Comparison of ENCODE assay signal across 19 cellular contexts in the genomic region with DNA sequence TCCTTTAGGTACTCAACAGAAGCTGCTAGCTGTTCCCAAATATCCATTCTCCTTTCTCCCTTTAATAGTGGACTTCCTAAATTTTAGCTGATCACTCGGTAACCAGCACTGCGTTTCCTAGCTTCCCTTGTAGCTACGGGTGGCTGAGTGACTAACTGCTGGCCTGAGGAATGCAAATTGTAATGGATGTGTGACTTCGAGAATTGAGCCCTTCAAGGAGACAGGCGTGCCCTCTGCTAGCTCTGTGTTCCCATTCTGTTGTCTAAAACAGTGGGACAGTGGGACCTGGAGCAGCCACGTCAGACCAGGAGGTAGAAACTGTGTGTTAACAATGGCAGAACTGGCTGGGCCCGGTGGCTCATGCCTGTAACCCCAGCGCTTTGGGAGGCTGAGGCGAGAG. TPM values are rescaled to one million over a fixed set of nuclear protein-coding genes. Genes with fewer than 3 reads are reported as not detected.
DNase-seq lines count a peak whose midpoint lies in the region; ATAC-seq and TF ChIP-seq lines count a peak whose summit lies in the region.
"Had no signal": no experiment of that assay in that cellular context is flagged by ENCODE, and none has a peak within 500 bp of the region (broad histone marks: within the 10 kb centered on the region; RNA-seq: fewer than 3 reads in every experiment).

No MANE protein-coding gene starts in this region.

- no peak for TF ChIP-seq POLR2A in erythroblast (IDR thresholded peaks at IDR 0.05; ENCODE audit: low read length)

- no peak overlapping the region for H2BK5ac ChIP-seq in mesendoderm (ENCODE audit: low read length)

- H4K20me1 ChIP-seq in GM23338 (replicated peaks; ENCODE audit: insufficient read depth) = no peaks in the 10 kb centered on the region

- H3K18ac ChIP-seq in mesendoderm (ENCODE audit: low read length) = no peak overlapping the region

- H3K79me1 ChIP-seq in mesendoderm (ENCODE audit: low read length) = no peaks in the 10 kb centered on the region

- no peak overlapping the region for H3K56ac ChIP-seq in mesendoderm (ENCODE audit: low read length)

- H3K4me1 Mint-ChIP-seq in GM23338 (peaks cover 12% of the 10 kb centered on the region; the same call in 2 of the 3 replicates), T-helper 17 cell (peaks cover 4% of the 10 kb centered on the region), endodermal cell (peaks cover 7% of the 10 kb centered on the region)
- H3K4me1 Mint-ChIP-seq: B cell had no signal

- H3K4me2 ChIP-seq in GM23338 = no peak overlapping the region
- no peak overlapping the region for H3K4me2 ChIP-seq in mesendoderm (ENCODE audit: low read length)

- no peak overlapping the region for H2BK15ac ChIP-seq in mesendoderm (replicated peaks; ENCODE audit: low read depth)

- 85 to 86% methylated on average over 5 to 9 of the region's 9 CpGs for WGBS in endodermal cell (ENCODE audit: insufficient coverage in 1 of 2, insufficient read length in 1 of 2), 2 experiments
- WGBS in mesendoderm (ENCODE audit: extremely low coverage, insufficient coverage, low lambda C conversion rate) = no CpG with 5 or more reads among the region's 9 CpGs

- H3K27ac Mint-ChIP-seq in GM23338 (no peak overlapping the region), T-helper 17 cell (peak overlapping the region; percentile 81), endodermal cell (no peak overlapping the region)
- H3K27ac Mint-ChIP-seq: B cell, HFFc6 had no signal

- H3F3A ChIP-seq in GM23338 (replicated peaks; ENCODE audit: low read depth) = no peaks in the 10 kb centered on the region

- H2BK120ac ChIP-seq in mesendoderm (ENCODE audit: low read depth, low read length) = no peak overlapping the region

- DNase-seq in GM23338 (ENCODE audit: low spot score) = peak; percentile 23
- no peak for DNase-seq in T-helper 17 cell
- peak; percentile 56 for DNase-seq in endodermal cell
- peak; percentile 25 for DNase-seq in mesendoderm
- DNase-seq in T-helper 1 cell = no peak
- no peak for DNase-seq in HEK293T (ENCODE audit: extremely low spot score)
- DNase-seq in erythroblast (lab: John Stamatoyannopoulos, UW) = no peak
- DNase-seq in GDM1 (lab: John Stamatoyannopoulos, UW) = no peak
- DNase-seq: CD4-positive, alpha-beta memory T cell; DMS153; DND-41; GM23248; HFFc6 had no signal

- no peak overlapping the region for H2AK5ac ChIP-seq in mesendoderm (ENCODE audit: low read length)

- POLR2A ChIA-PET in HEK293T (lab: Yijun Ruan, JAX) = no interaction called here

- H3K4me1 ChIP-seq in GM23338 (ENCODE audit: insufficient read depth) (peaks cover 8% of the 10 kb centered on the region; the same call in 1 of the 2 replicates), endodermal cell (ENCODE audit: control insufficient read depth, insufficient read depth, low read length) (no peaks in the 10 kb centered on the region), mesendoderm (ENCODE audit: control insufficient read depth, low read depth, low read length) (no peaks in the 10 kb centered on the region)
- H3K4me1 ChIP-seq: HAP-1 had no signal

- TF ChIP-seq CTCF in GM23338 (conservative IDR thresholded peaks at IDR 0.05; ENCODE audit: low read depth in 2 of 2) (no peak), endodermal cell (conservative IDR thresholded peaks at IDR 0.05) (no peak)

- H3K27me3 ChIP-seq in GM23338 (ENCODE audit: insufficient read depth) (no peaks in the 10 kb centered on the region), endodermal cell (ENCODE audit: control insufficient read depth, insufficient read depth, low read length, poor library complexity, severe bottlenecking) (no peaks in the 10 kb centered on the region), mesendoderm (ENCODE audit: insufficient read depth, low read length, poor library complexity) (no peaks in the 10 kb centered on the region)

- H3K9me2 ChIP-seq in GM23338 (ENCODE audit: insufficient read depth) = no peaks in the 10 kb centered on the region

- CTCF ChIA-PET in HEK293T (lab: Yijun Ruan, JAX) = interaction anchor here (1.0 kb wide), 1 partner anchor 99 kb away, joined by 3 read pairs; no protein-coding TSS in a partner anchor

- peak; percentile 59 for ATAC-seq in GM23338
- ATAC-seq in T-helper 17 cell = no peak
- ATAC-seq: GM12878 had no signal

- H3K36me3 Mint-ChIP-seq in GM23338 (ENCODE audit: low read depth) (no peaks in the 10 kb centered on the region), T-helper 17 cell (ENCODE audit: low read depth) (no peaks in the 10 kb centered on the region), endodermal cell (ENCODE audit: low read depth) (no peaks in the 10 kb centered on the region)

- H3K9me3 ChIP-seq in T-helper 17 cell (ENCODE audit: control insufficient read depth, low read length, poor library complexity, severe bottlenecking) = no peaks in the 10 kb centered on the region
- no peaks in the 10 kb centered on the region for H3K9me3 ChIP-seq in endodermal cell (ENCODE audit: control insufficient read depth, low read length)
- H3K9me3 ChIP-seq: HAP-1 had no signal

- H3K9ac ChIP-seq in endodermal cell (ENCODE audit: extremely low read depth, low read length, poor library complexity, severe bottlenecking) = no peak overlapping the region
- H3K9ac ChIP-seq in mesendoderm (ENCODE audit: low read length) = no peak overlapping the region
- H3K9ac ChIP-seq: GM23248 had no signal

- no peaks in the 10 kb centered on the region for H3K27me3 Mint-ChIP-seq in GM23338 (ENCODE audit: insufficient read depth, low read depth, poor library complexity)
- H3K27me3 Mint-ChIP-seq in T-helper 17 cell = no peaks in the 10 kb centered on the region
- H3K27me3 Mint-ChIP-seq in endodermal cell (ENCODE audit: insufficient read depth) = peaks cover 1% of the 10 kb centered on the region
- H3K27me3 Mint-ChIP-seq: B cell; CD4-positive, alpha-beta memory T cell had no signal

- no peaks in the 10 kb centered on the region for H3K36me3 ChIP-seq in GM23338 (ENCODE audit: insufficient read depth)
- H3K36me3 ChIP-seq in endodermal cell (ENCODE audit: control insufficient read depth, insufficient read depth, low read length) = no peaks in the 10 kb centered on the region
- no peaks in the 10 kb centered on the region for H3K36me3 ChIP-seq in mesendoderm (ENCODE audit: control insufficient read depth, insufficient read depth, low read length)
- H3K36me3 ChIP-seq: HAP-1 had no signal

- H3K4me3 Mint-ChIP-seq in GM23338 (no peak overlapping the region), T-helper 17 cell (no peak overlapping the region), endodermal cell (no peak overlapping the region)
- H3K4me3 Mint-ChIP-seq: B cell; CD4-positive, alpha-beta memory T cell; HFFc6 had no signal

- H3K23ac ChIP-seq in mesendoderm (ENCODE audit: low read length) = no peak overlapping the region

- H4K5ac ChIP-seq in mesendoderm (ENCODE audit: low read length) = no peak overlapping the region

- no peak overlapping the region for H3K4me3 ChIP-seq in GM23338
- no peak overlapping the region for H3K4me3 ChIP-seq in endodermal cell (ENCODE audit: low read length)
- no peak overlapping the region for H3K4me3 ChIP-seq in mesendoderm (ENCODE audit: low read length)
- H3K4me3 ChIP-seq: GM12878, GM23248, HAP-1 had no signal

- peak overlapping the region; percentile 40 for H2AFZ ChIP-seq in GM23338
- H2AFZ ChIP-seq: GM23248 had no signal

- no peak overlapping the region for H3K27ac ChIP-seq in GM23338 (ENCODE audit: low read depth)
- no peak overlapping the region for H3K27ac ChIP-seq in endodermal cell (ENCODE audit: low read depth, low read length)
- H3K27ac ChIP-seq in mesendoderm (ENCODE audit: low read depth, low read length) = no peak overlapping the region
- H3K27ac ChIP-seq: C4-2B, GM23248 had no signal

- no peaks in the 10 kb centered on the region for H3K79me2 ChIP-seq in GM23338 (replicated peaks; ENCODE audit: insufficient read depth)
- no peaks in the 10 kb centered on the region for H3K79me2 ChIP-seq in mesendoderm (ENCODE audit: control insufficient read depth, insufficient read depth, low read length)

- H3K9me3 Mint-ChIP-seq in GM23338 = no peaks in the 10 kb centered on the region
- no peaks in the 10 kb centered on the region for H3K9me3 Mint-ChIP-seq in endodermal cell
- H3K9me3 Mint-ChIP-seq: HFFc6 had no signal

- H4K8ac ChIP-seq in mesendoderm (ENCODE audit: low read depth, low read length) = no peak overlapping the region

- H3K4ac ChIP-seq in mesendoderm (ENCODE audit: low read depth, low read length) = no peak overlapping the region

TF ChIP-seq in GM23338, 12 proteins besides CTCF, POLR2A, EP300 and RAD21 (continues in another document):
- TF ChIP-seq ZNF331 (CRISPR knock-in tag; IDR thresholded peaks at IDR 0.05; ENCODE audit: low read depth) = no peak
- TF ChIP-seq JUNB (IDR thresholded peaks at IDR 0.05; ENCODE audit: unreplicated experiment) = no peak
- no peak for TF ChIP-seq STAT1 (IDR thresholded peaks at IDR 0.05; ENCODE audit: unreplicated experiment)

TF ChIP-seq in HEK293T, 16 proteins besides CTCF, POLR2A, EP300 and RAD21:
- TF ChIP-seq FOXM1 (IDR thresholded peaks at IDR 0.05; ENCODE audit: borderline replicate concordance) = no peak
- no peak for TF ChIP-seq HDGF (IDR thresholded peaks at IDR 0.05; ENCODE audit: borderline replicate concordance)
- TF ChIP-seq L3MBTL2 (conservative IDR thresholded peaks at IDR 0.05) = no peak
TF ChIP-seq in HEK293T: peak in this region for 0.

RNA-seq across cellular contexts. Expression of gene SCML4, which starts 56.5 kb away (rescaled TPM):
- not detected in 2 replicates for total RNA-seq in GM23338 (2014; rRNA removed; shearing (Covaris generic))
- polyA plus RNA-seq in GM23338 (2016; fragmentation: Nextera tagmentation; extraction: Ambion mirVana) = not detected in 2 replicates
- 10 to 100 TPM; 49.6 to 58.3 TPM for total RNA-seq in T-helper 17 cell
- not detected for total RNA-seq in endodermal cell
- 0.50 TPM for polyA plus RNA-seq in endodermal cell (2013, experiment 1 of 2)
- polyA plus RNA-seq in endodermal cell (2013, experiment 2 of 2) = 0.58 TPM
- not detected for polyA plus RNA-seq in mesendoderm (2013, experiment 1 of 2)
- not detected for polyA plus RNA-seq in mesendoderm (2013, experiment 2 of 2)
- total RNA-seq: A172, GM23248, HFFc6, HT1080 had no signal
- polyA plus RNA-seq: GM23248 had no signal

Comparison
In these comparisons a context has a peak if more than half of its experiments do, and no peak if none do; other contexts are left out.
1. DNase-seq: peak in GM23338 (single experiment), endodermal cell (single experiment) and mesendoderm (single experiment); none in T-helper 17 cell (0 of 3), T-helper 1 cell (0 of 5), HEK293T (single experiment), erythroblast (0 of 2) and GDM1 (single experiment).
2. RNA of gene SCML4, which starts 56.5 kb away (total RNA-seq): 49.6 to 58.3 TPM in T-helper 17 cell; not detected in GM23338 and not detected in endodermal cell; every median in the first group is over 10 times any median in the second.